24 cellular contexts compared by ENCODE assay signal in genomic region chr7:44393238-44394111, GRCh38.
DNase-seq lines count a peak whose midpoint lies in the region; ATAC-seq and TF ChIP-seq lines count a peak whose summit lies in the region.
"Had no signal": no experiment of that assay in that cellular context is flagged by ENCODE, and none has a peak within 500 bp of the region (broad histone marks: within the 10 kb centered on the region; RNA-seq: fewer than 3 reads in every experiment).

No MANE protein-coding gene starts in this region.

- H3K27me3 ChIP-seq in vagina = no peaks in the 10 kb centered on the region
- no peaks in the 10 kb centered on the region for H3K27me3 ChIP-seq in trophoblast cell (ENCODE audit: insufficient read depth, low read length)
- H3K27me3 ChIP-seq: adrenal gland; BLaER1 treated with 17β-estradiol and CSF1 and Interleukin-3, amounts not matched to agents 10 nM and 100 nM; neutrophil; SJCRH30; suprapubic skin had no signal

- no peak overlapping the region for H3K14ac ChIP-seq in trophoblast cell (ENCODE audit: low read length)

- no peak overlapping the region for H3K4me2 ChIP-seq in trophoblast cell (ENCODE audit: low read length)
- H3K4me2 ChIP-seq: BLaER1 treated with 17β-estradiol and CSF1 and Interleukin-3, amounts not matched to agents 10 nM and 100 nM had no signal

- H3K27ac ChIP-seq in vagina (no peak overlapping the region), trophoblast cell (ENCODE audit: low read depth, low read length) (no peak overlapping the region)
- H3K27ac ChIP-seq: 22Rv1; adrenal gland; BLaER1 treated with 17β-estradiol and CSF1 and Interleukin-3, amounts not matched to agents 10 nM and 100 nM; neutrophil; SJCRH30; suprapubic skin had no signal

- no peak overlapping the region for H3K18ac ChIP-seq in trophoblast cell (ENCODE audit: low read length)

- no peak overlapping the region for H2BK12ac ChIP-seq in trophoblast cell (ENCODE audit: low read length)

- no peak overlapping the region for H3K23ac ChIP-seq in trophoblast cell (ENCODE audit: low read length)

- TF ChIP-seq CTCF in vagina (IDR thresholded peaks at IDR 0.05) = no peak

- no peak for TF ChIP-seq POLR2A in vagina (IDR thresholded peaks at IDR 0.05)

- ATAC-seq in stimulated activated naive CD8-positive, alpha-beta T cell treated with anti-CD3 and anti-CD28 coated beads, Interleukin-15, Interleukin-2, amounts not matched to agents 100 U/mL and 50 U/mL, for 24 hours = no peak
- ATAC-seq: left cardiac atrium had no signal

- no peak overlapping the region for H4K12ac ChIP-seq in trophoblast cell (ENCODE audit: low read depth, low read length)

- no peak overlapping the region for H2BK5ac ChIP-seq in trophoblast cell (ENCODE audit: low read depth, low read length, poor library complexity)

- no peaks in the 10 kb centered on the region for H3K27me3 Mint-ChIP-seq in stimulated activated naive CD8-positive, alpha-beta T cell treated with anti-CD3 and anti-CD28 coated beads, Interleukin-15, Interleukin-2, amounts not matched to agents 100 ng/mL and 50 ng/mL, for 24 hours
- H3K27me3 Mint-ChIP-seq: activated CD4-positive, alpha-beta memory T cell treated with anti-CD3 and anti-CD28 coated beads, Interleukin-2, amount 10 ng/mL, durations not matched to agents 7 days and 5 days; IgD-negative memory B cell; progenitor cell of endocrine pancreas had no signal

- H3K4me1 ChIP-seq in vagina = no peaks in the 10 kb centered on the region
- H3K4me1 ChIP-seq in trophoblast cell (ENCODE audit: control insufficient read depth in 1 of 2, insufficient read depth in 2 of 2, low read length in 2 of 2) = peaks cover 5% of the 10 kb centered on the region in 2 experiments
- H3K4me1 ChIP-seq: adrenal gland; BLaER1 treated with 17β-estradiol and CSF1 and Interleukin-3, amounts not matched to agents 10 nM and 100 nM; suprapubic skin had no signal

- no peak overlapping the region for H3K9ac ChIP-seq in trophoblast cell (ENCODE audit: low read length)
- H3K9ac ChIP-seq: BLaER1 treated with 17β-estradiol and CSF1 and Interleukin-3, amounts not matched to agents 10 nM and 100 nM had no signal

- no peaks in the 10 kb centered on the region for H3K79me1 ChIP-seq in trophoblast cell (ENCODE audit: low read length)

- H3K4me3 ChIP-seq in vagina (no peak overlapping the region), trophoblast cell (ENCODE audit: low read depth, low read length) (no peak overlapping the region)
- H3K4me3 ChIP-seq: adrenal gland; BLaER1 treated with 17β-estradiol and CSF1 and Interleukin-3, amounts not matched to agents 10 nM and 100 nM; SJCRH30; suprapubic skin had no signal

- no peak overlapping the region for H2AK5ac ChIP-seq in trophoblast cell (ENCODE audit: low read length)

- H3K36me3 ChIP-seq in vagina = peaks cover 0 to 56% of the 10 kb centered on the region in 2 donors
- H3K36me3 ChIP-seq in trophoblast cell (ENCODE audit: control insufficient read depth in 1 of 2, insufficient read depth in 2 of 2, low read length in 2 of 2) = peaks cover 31 to 39% of the 10 kb centered on the region in 2 experiments

- no peak overlapping the region for H4K8ac ChIP-seq in trophoblast cell (ENCODE audit: low read depth, low read length)

- no CpG with 5 or more reads among the region's 7 CpGs for WGBS in trophoblast cell (ENCODE audit: extremely low coverage, insufficient coverage, insufficient read length)

- H3K27ac Mint-ChIP-seq in stimulated activated naive CD8-positive, alpha-beta T cell treated with anti-CD3 and anti-CD28 coated beads, Interleukin-15, Interleukin-2, amounts not matched to agents 100 ng/mL and 50 ng/mL, for 24 hours = peak overlapping the region; percentile 59
- H3K27ac Mint-ChIP-seq: activated CD4-positive, alpha-beta memory T cell treated with anti-CD3 and anti-CD28 coated beads, Interleukin-2, amount 10 ng/mL, durations not matched to agents 7 days and 5 days; progenitor cell of endocrine pancreas had no signal

- H3K4ac ChIP-seq in trophoblast cell (ENCODE audit: low read depth, low read length) = no peak overlapping the region

- intact Hi-C loops in vagina (cut with DNase I) = no loop called here

- H3K4me1 Mint-ChIP-seq in stimulated activated naive CD8-positive, alpha-beta T cell treated with anti-CD3 and anti-CD28 coated beads, Interleukin-15, Interleukin-2, amounts not matched to agents 100 ng/mL and 50 ng/mL, for 24 hours (ENCODE audit: low read depth) = no peaks in the 10 kb centered on the region
- H3K4me1 Mint-ChIP-seq: activated CD4-positive, alpha-beta memory T cell treated with anti-CD3 and anti-CD28 coated beads, Interleukin-2, amount 10 ng/mL, durations not matched to agents 7 days and 5 days had no signal

- no peak overlapping the region for H3K4me3 Mint-ChIP-seq in stimulated activated naive CD8-positive, alpha-beta T cell treated with anti-CD3 and anti-CD28 coated beads, Interleukin-15, Interleukin-2, amounts not matched to agents 100 ng/mL and 50 ng/mL, for 24 hours
- H3K4me3 Mint-ChIP-seq: activated CD4-positive, alpha-beta memory T cell treated with anti-CD3 and anti-CD28 coated beads, Interleukin-2, amount 10 ng/mL, durations not matched to agents 7 days and 5 days; IgD-negative memory B cell had no signal

- H2BK120ac ChIP-seq in trophoblast cell (ENCODE audit: insufficient read depth, low read length, poor library complexity) = no peak overlapping the region

- no peak overlapping the region for H2AFZ ChIP-seq in trophoblast cell (ENCODE audit: insufficient read depth, low read length, poor library complexity)

- no peaks in the 10 kb centered on the region for H3K9me3 ChIP-seq in vagina
- H3K9me3 ChIP-seq in trophoblast cell (ENCODE audit: insufficient read depth, low read depth, low read length) = no peaks in the 10 kb centered on the region
- H3K9me3 ChIP-seq: adrenal gland; BLaER1 treated with 17β-estradiol and CSF1 and Interleukin-3, amounts not matched to agents 10 nM and 100 nM; neutrophil; SJCRH30; suprapubic skin had no signal

- H3K36me3 Mint-ChIP-seq in stimulated activated naive CD8-positive, alpha-beta T cell treated with anti-CD3 and anti-CD28 coated beads, Interleukin-15, Interleukin-2, amounts not matched to agents 100 ng/mL and 50 ng/mL, for 24 hours (ENCODE audit: low read depth) = peaks cover 15% of the 10 kb centered on the region

- peak; percentile 20 for DNase-seq in DMS53 (lab: John Stamatoyannopoulos, UW)
- no peak for DNase-seq in DMS53 treated with DMSO at 0.1 percent for 48 hours (lab: John Stamatoyannopoulos, UW; ENCODE audit: unreplicated experiment)
- no peak for DNase-seq in stimulated activated naive CD8-positive, alpha-beta T cell treated with anti-CD3 and anti-CD28 coated beads, Interleukin-15, Interleukin-2, amounts not matched to agents 100 U/mL and 50 U/mL, for 24 hours
- DNase-seq in mesenteric fat pad (ENCODE audit: low spot score) = peak; percentile 76
- DNase-seq in vagina (ENCODE audit: extremely low spot score in 2 of 2) = peak; percentile 58 to 72
- DNase-seq in trophoblast cell = no peak
- no peak for DNase-seq in NCI-H2196 (lab: John Stamatoyannopoulos, UW; ENCODE audit: unreplicated experiment)
- DNase-seq: activated CD4-positive, alpha-beta memory T cell treated with anti-CD3 and anti-CD28 coated beads, Interleukin-2, amount 10 ng/mL, durations not matched to agents 7 days and 5 days; Calu3; left cardiac atrium; NCI-H146; NCI-H2171; NCI-H510A; SJCRH30; stimulated activated CD4-positive, alpha-beta T cell treated with anti-CD3 and anti-CD28 coated beads, Interleukin-4, amount 100 ng/mL, for 4 hours; SW 1271 had no signal

- no peaks in the 10 kb centered on the region for H3K9me3 Mint-ChIP-seq in stimulated activated naive CD8-positive, alpha-beta T cell treated with anti-CD3 and anti-CD28 coated beads, Interleukin-15, Interleukin-2, amounts not matched to agents 100 ng/mL and 50 ng/mL, for 24 hours
- H3K9me3 Mint-ChIP-seq: activated CD4-positive, alpha-beta memory T cell treated with anti-CD3 and anti-CD28 coated beads, Interleukin-2, amount 10 ng/mL, durations not matched to agents 7 days and 5 days; IgD-negative memory B cell had no signal

- no peaks in the 10 kb centered on the region for H3K79me2 ChIP-seq in trophoblast cell (ENCODE audit: control insufficient read depth, insufficient read depth, low read length, poor library complexity)

- H4K91ac ChIP-seq in trophoblast cell (ENCODE audit: low read depth, low read length) = no peak overlapping the region

Comparison
In these comparisons a context has a peak if more than half of its experiments do, and no peak if none do; other contexts are left out.
1. DNase-seq: peak in DMS53 (single experiment), mesenteric fat pad (single experiment) and vagina (2 of 2); none in DMS53 treated with DMSO at 0.1 percent for 48 hours (single experiment), stimulated activated naive CD8-positive, alpha-beta T cell treated with anti-CD3 and anti-CD28 coated beads, Interleukin-15, Interleukin-2, amounts not matched to agents 100 U/mL and 50 U/mL, for 24 hours (single experiment), trophoblast cell (0 of 2) and NCI-H2196 (single experiment).